ENCODE assay signal across 8 cellular contexts in the genomic region with DNA sequence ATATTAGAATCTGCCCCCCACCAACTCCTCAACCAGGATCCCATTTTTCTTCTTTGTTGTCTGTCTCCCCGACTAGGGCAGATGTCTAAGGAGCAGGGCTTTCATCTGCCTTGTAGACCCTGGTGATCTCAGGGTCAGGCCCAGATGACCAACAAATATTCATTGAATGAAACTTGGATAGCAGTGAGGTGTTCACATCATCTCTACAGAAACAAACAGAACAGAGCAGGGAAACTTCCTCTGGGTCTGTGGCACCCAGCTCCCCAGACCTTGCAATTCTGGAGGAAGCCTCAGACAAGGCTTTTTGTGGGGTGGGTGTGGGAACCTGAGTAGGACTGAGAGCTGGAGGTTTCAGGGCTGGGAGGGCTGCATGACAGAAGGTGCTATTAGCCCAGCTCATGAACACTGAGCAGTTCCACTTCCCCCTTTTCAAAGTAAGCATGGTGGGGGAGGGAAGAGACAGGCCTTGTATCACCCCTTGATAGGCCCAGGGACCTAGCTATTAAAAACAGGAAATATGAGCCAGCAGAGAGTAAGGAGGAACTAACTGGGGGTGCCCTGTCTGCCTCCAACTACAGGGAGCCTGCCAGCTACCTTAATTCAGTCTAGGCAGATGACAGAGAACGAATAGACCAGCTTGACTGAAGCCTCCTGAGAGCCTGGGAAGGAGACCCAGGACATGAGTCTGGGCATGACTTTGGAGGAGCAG. TPM values are rescaled to one million over a fixed set of nuclear protein-coding genes. Genes with fewer than 3 reads are reported as not detected.
DNase-seq lines count a peak whose midpoint lies in the region; ATAC-seq and TF ChIP-seq lines count a peak whose summit lies in the region.

No MANE protein-coding gene starts in this region.

- peak overlapping the region in 1 of 3 donors; percentile 43 for H3K27ac ChIP-seq in right lobe of liver

- H3K4me1 Mint-ChIP-seq in T-helper 17 cell, result peaks cover 28% of the 10 kb centered on the region

- H3K27ac Mint-ChIP-seq in T-helper 17 cell, result peak overlapping the region; percentile 65

- H3K9me3 ChIP-seq in T-helper 17 cell (ENCODE audit: control insufficient read depth, low read length, poor library complexity, severe bottlenecking), result no peaks in the 10 kb centered on the region
- H3K9me3 ChIP-seq in right lobe of liver, result no peaks in the 10 kb centered on the region

- H3K27me3 Mint-ChIP-seq in T-helper 17 cell, result no peaks in the 10 kb centered on the region

- H3K27me3 ChIP-seq in GM06990 (replicated peaks; ENCODE audit: control insufficient read depth, insufficient read depth, low read length) (no peaks in the 10 kb centered on the region), right lobe of liver (no peaks in the 10 kb centered on the region)

- ATAC-seq in GM19395 (IDR thresholded peaks at IDR 0.05; ENCODE audit: unreplicated experiment) (peak; percentile 95), HG03196 (IDR thresholded peaks at IDR 0.05; ENCODE audit: unreplicated experiment) (peak; percentile 88), T-helper 17 cell (peak; percentile 83), right lobe of liver (peak; percentile 60 to 77 (median 70))

- TF ChIP-seq CTCF in GM06990 (IDR thresholded peaks at IDR 0.05; ENCODE audit: insufficient read depth, low read length, poor library complexity, severe bottlenecking) (no peak), right lobe of liver (IDR thresholded peaks at IDR 0.05) (no peak)

- no peak overlapping the region for H3K4me3 Mint-ChIP-seq in T-helper 17 cell

- H3K36me3 Mint-ChIP-seq in T-helper 17 cell (ENCODE audit: low read depth), result no peaks in the 10 kb centered on the region

- H3K36me3 ChIP-seq in GM06990 (ENCODE audit: control insufficient read depth, insufficient read depth, low read length), result no peaks in the 10 kb centered on the region
- no peaks in the 10 kb centered on the region for H3K36me3 ChIP-seq in right lobe of liver

- TF ChIP-seq POLR2A in right lobe of liver (IDR thresholded peaks at IDR 0.05), result peak; percentile 13

- intact Hi-C loops in right lobe of liver (cut with DNase I), result loop anchor here in 1 of 2 donors (10.0 kb wide), 1 partner anchor 103 kb away; no protein-coding TSS in a partner anchor

- H3K4me3 ChIP-seq in GM06990 (replicated peaks; ENCODE audit: low read depth, low read length) (no peak overlapping the region), right lobe of liver (no peak overlapping the region)

- WGBS in right lobe of liver (ENCODE audit: insufficient coverage, low coverage, low lambda C conversion rate, missing lambda C conversion rate), result 61% methylated on average over 2 of the region's 2 CpGs

- no peaks in the 10 kb centered on the region for H3K4me1 ChIP-seq in right lobe of liver

- peak; percentile 85 for DNase-seq in GM06990 (ENCODE audit: extremely low read depth, insufficient read length)
- DNase-seq in T-helper 17 cell, result no peak
- no peak for DNase-seq in right lobe of liver
- no peak for DNase-seq in NCI-H1436 (lab: John Stamatoyannopoulos, UW)
- no peak for DNase-seq in stimulated activated CD4-positive, alpha-beta T cell treated with anti-CD3 and anti-CD28 coated beads, Interleukin-15, amount 100 ng/mL, for 24 hours
- DNase-seq in NCI-H187 treated with DMSO at 0.1 percent for 48 hours (lab: John Stamatoyannopoulos, UW), result no peak

RNA-seq across cellular contexts. Expression of gene TOP1, which starts 37.3 kb away (rescaled TPM):
- total RNA-seq in T-helper 17 cell, result 10 to 100 TPM; 37.4 to 44.4 TPM
- total RNA-seq in right lobe of liver, result 10 to 100 TPM; 17.3 to 29.7 (median 25.5) TPM
